In the genomic region with DNA sequence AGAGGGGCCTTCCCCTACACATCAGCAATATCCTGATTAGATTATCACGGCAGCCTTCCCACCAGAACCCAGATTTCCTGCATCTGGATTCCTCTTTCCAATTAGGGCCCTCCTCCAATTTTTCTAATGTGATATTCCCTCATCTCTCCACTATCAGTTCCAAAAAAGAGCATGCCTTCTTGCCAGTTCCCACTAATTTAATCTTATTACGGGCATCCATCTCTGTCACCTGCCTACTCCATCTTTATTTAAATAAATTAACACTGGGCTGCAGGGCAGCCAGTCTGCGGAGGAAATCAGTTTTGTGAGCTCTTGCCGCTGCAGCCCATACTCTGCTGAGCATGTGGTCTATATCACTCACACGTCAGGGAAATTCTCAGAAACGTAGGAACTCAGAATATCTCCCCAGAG, we compare ENCODE assay signal across 21 cellular contexts. TPM values are rescaled to one million over a fixed set of nuclear protein-coding genes. Genes with fewer than 3 reads are reported as not detected.
"Had no signal": no experiment of that assay in that cellular context is flagged by ENCODE, and none has a peak within 500 bp of the region (broad histone marks: within the 10 kb centered on the region; RNA-seq: fewer than 3 reads in every experiment).

No MANE protein-coding gene starts in this region.

- H3K27me3 Mint-ChIP-seq: progenitor cell of endocrine pancreas had no signal

- H3K4me3 ChIP-seq: SK-N-MC had no signal

- H3K36me3 Mint-ChIP-seq: activated CD8-positive, alpha-beta memory T cell treated with anti-CD3 and anti-CD28 coated beads, Interleukin-2, amount 10 ng/mL, durations not matched to agents 7 days and 5 days; brain had no signal

- H3K27ac ChIP-seq: SK-N-MC had no signal

- H3K27ac Mint-ChIP-seq: activated CD4-positive, alpha-beta memory T cell treated with anti-CD3 and anti-CD28 coated beads, Interleukin-2, amount 10 ng/mL, durations not matched to agents 7 days and 5 days; activated CD8-positive, alpha-beta memory T cell treated with anti-CD3 and anti-CD28 coated beads, Interleukin-2, amount 10 ng/mL, durations not matched to agents 7 days and 5 days; activated T-helper 2 cell treated with anti-CD3 and anti-CD28 coated beads, Interferon-gamma antibody, Interleukin-2, Interleukin-4, amounts not matched to agents 10 μg/mL and 5 μg/mL and 100 μg/mL, durations not matched to agents 14 hours and 24 hours and 36 hours; T-cell had no signal

- ATAC-seq: activated CD8-positive, alpha-beta memory T cell treated with anti-CD3 and anti-CD28 coated beads, Interleukin-2, amount 10 ng/mL, durations not matched to agents 7 days and 5 days; left cardiac atrium; stimulated activated naive CD8-positive, alpha-beta T cell treated with anti-CD3 and anti-CD28 coated beads, Interleukin-15, amount 100 ng/mL, for 72 hours; T-cell had no signal

- H3K9me3 Mint-ChIP-seq: activated CD4-positive, alpha-beta memory T cell treated with anti-CD3 and anti-CD28 coated beads, Interleukin-2, amount 10 ng/mL, durations not matched to agents 7 days and 5 days; activated T-helper 2 cell treated with anti-CD3 and anti-CD28 coated beads, Interferon-gamma antibody, Interleukin-2, Interleukin-4, amounts not matched to agents 10 μg/mL and 5 μg/mL and 100 μg/mL, durations not matched to agents 14 hours and 24 hours and 36 hours; neural crest cell; stimulated activated naive CD8-positive, alpha-beta T cell treated with anti-CD3 and anti-CD28 coated beads, Interleukin-15, amount 100 ng/mL, for 72 hours; T-cell had no signal

- DNase-seq: activated CD4-positive, alpha-beta memory T cell treated with anti-CD3 and anti-CD28 coated beads, Interleukin-2, amount 10 ng/mL, durations not matched to agents 7 days and 5 days; activated CD4-positive, alpha-beta T cell treated with anti-CD3 and anti-CD28 coated beads for 48 hours; activated CD4-positive, CD25-positive, alpha-beta regulatory T cell; activated CD8-positive, alpha-beta memory T cell treated with anti-CD3 and anti-CD28 coated beads, Interleukin-2, amount 10 ng/mL, durations not matched to agents 7 days and 5 days; activated naive CD4-positive, alpha-beta T cell treated with Interleukin-2 at 50 U/mL for 16 hours; cortex of kidney; left cardiac atrium; stimulated activated naive CD8-positive, alpha-beta T cell treated with anti-CD3 and anti-CD28 coated beads, Interleukin-15, amount 100 ng/mL, for 72 hours; T-cell; T-helper 9 cell; trophoblast cell had no signal

- H3K4me3 Mint-ChIP-seq: activated CD4-positive, alpha-beta memory T cell treated with anti-CD3 and anti-CD28 coated beads, Interleukin-2, amount 10 ng/mL, durations not matched to agents 7 days and 5 days; activated CD8-positive, alpha-beta memory T cell treated with anti-CD3 and anti-CD28 coated beads, Interleukin-2, amount 10 ng/mL, durations not matched to agents 7 days and 5 days; neural crest cell; stimulated activated naive CD8-positive, alpha-beta T cell treated with anti-CD3 and anti-CD28 coated beads, Interleukin-15, amount 100 ng/mL, for 72 hours; T-cell had no signal

RNA-seq across cellular contexts. Expression of gene FBP2, which starts 16.6 kb away (rescaled TPM):
- total RNA-seq: activated CD4-positive, alpha-beta memory T cell treated with anti-CD3 and anti-CD28 coated beads, Interleukin-2, amount 10 ng/mL, durations not matched to agents 7 days and 5 days; activated CD8-positive, alpha-beta memory T cell treated with anti-CD3 and anti-CD28 coated beads, Interleukin-2, amount 10 ng/mL, durations not matched to agents 7 days and 5 days; activated T-helper 2 cell treated with anti-CD3 and anti-CD28 coated beads, Interferon-gamma antibody, Interleukin-2, Interleukin-4, amounts not matched to agents 10 μg/mL and 5 μg/mL and 100 μg/mL, durations not matched to agents 14 hours and 24 hours and 36 hours; lung microvascular endothelial cell; neural crest cell; osteoblast; progenitor cell of endocrine pancreas; T-cell; temporal lobe had no signal

RNA-seq across cellular contexts. Expression of gene FBP1, which starts 29.1 kb away (rescaled TPM):
- total RNA-seq: lung microvascular endothelial cell, skeletal muscle tissue, temporal lobe had no signal

RNA-seq across cellular contexts. Expression of gene PCAT7, which starts 55.3 kb away (rescaled TPM):
- total RNA-seq: activated CD4-positive, alpha-beta memory T cell treated with anti-CD3 and anti-CD28 coated beads, Interleukin-2, amount 10 ng/mL, durations not matched to agents 7 days and 5 days; activated CD8-positive, alpha-beta memory T cell treated with anti-CD3 and anti-CD28 coated beads, Interleukin-2, amount 10 ng/mL, durations not matched to agents 7 days and 5 days; activated T-helper 2 cell treated with anti-CD3 and anti-CD28 coated beads, Interferon-gamma antibody, Interleukin-2, Interleukin-4, amounts not matched to agents 10 μg/mL and 5 μg/mL and 100 μg/mL, durations not matched to agents 14 hours and 24 hours and 36 hours; left cardiac atrium; lung microvascular endothelial cell; myocyte; skeletal muscle tissue; T-cell; temporal lobe had no signal
